8 cellular contexts compared by ENCODE assay signal in the genomic region with DNA sequence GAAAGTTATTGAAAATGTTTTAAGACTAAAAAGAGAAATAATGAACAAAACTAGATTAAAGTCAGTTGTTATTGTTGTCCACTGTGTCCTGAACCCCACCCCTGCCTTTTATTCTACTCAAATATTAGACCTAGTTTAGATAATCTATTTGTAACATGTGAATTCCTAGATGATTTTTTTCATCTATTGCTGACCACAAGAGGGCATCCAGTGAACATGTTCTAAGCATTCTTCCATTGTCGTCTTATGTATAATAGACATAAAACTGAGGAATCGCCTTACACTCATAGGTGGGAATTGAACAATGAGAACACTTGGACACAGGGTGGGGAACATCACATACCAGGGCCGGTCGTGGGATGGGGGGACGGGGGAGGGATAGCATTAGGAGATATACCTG. TPM values are rescaled to one million over a fixed set of nuclear protein-coding genes. Genes with fewer than 3 reads are reported as not detected.
DNase-seq lines count a peak whose midpoint lies in the region; ATAC-seq, FAIRE-seq and TF ChIP-seq lines count a peak whose summit lies in the region.

No MANE protein-coding gene starts in this region.

- no peak overlapping the region for H3K4me3 ChIP-seq in foreskin fibroblast (ENCODE audit: low read depth in 1 of 2, low read length in 2 of 2)

- intact Hi-C loops in left ventricle myocardium superior (cut with micrococcal nuclease), result no loop called here

- no peak overlapping the region for H3K27ac ChIP-seq in 22Rv1

- peak; percentile 40 for TF ChIP-seq CTCF in 22Rv1 (IDR thresholded peaks at IDR 0.05)
- TF ChIP-seq CTCF in GM12873 (IDR thresholded peaks at IDR 0.05; ENCODE audit: insufficient read depth, low read depth, low read length, missing control alignments), result peak; percentile 16
- TF ChIP-seq CTCF in foreskin fibroblast (IDR thresholded peaks at IDR 0.05; ENCODE audit: low read depth, low read length), result peak; percentile 25

- no peak for FAIRE-seq in RCC 7860 (lab: Jason Lieb, UNC)

- peak; percentile 10 for DNase-seq in RCC 7860 (ENCODE audit: low spot score)
- DNase-seq in foreskin fibroblast, result peak; percentile 16 to 49
- no peak for DNase-seq in effector CD8-positive, alpha-beta T cell (lab: John Stamatoyannopoulos, UW)
- no peak for DNase-seq in left ventricle myocardium superior

- ATAC-seq in GM18498 (IDR thresholded peaks at IDR 0.05; ENCODE audit: unreplicated experiment), result no peak
- ATAC-seq in HG03196 (IDR thresholded peaks at IDR 0.05; ENCODE audit: unreplicated experiment), result no peak
- no peak for ATAC-seq in left ventricle myocardium superior

RNA-seq across cellular contexts. Expression of gene HPRT1, which starts 36.4 kb away (rescaled TPM):
- 23.9 TPM for total RNA-seq in left ventricle myocardium superior

RNA-seq across cellular contexts. Expression of gene PHF6, which starts 50.5 kb away (rescaled TPM):
- total RNA-seq in left ventricle myocardium superior, result 11.3 TPM

Comparison
In these comparisons a context has a peak if more than half of its experiments do, and no peak if none do; other contexts are left out.
1. DNase-seq: peak in RCC 7860 (single experiment) and foreskin fibroblast (2 of 2); none in effector CD8-positive, alpha-beta T cell (single experiment) and left ventricle myocardium superior (single experiment).
2. Peak in every context shown above with its lines, with median percentiles within 50 percentile points of each other: CTCF ChIP-seq.